18 cellular contexts compared by ENCODE assay signal in the genomic region with DNA sequence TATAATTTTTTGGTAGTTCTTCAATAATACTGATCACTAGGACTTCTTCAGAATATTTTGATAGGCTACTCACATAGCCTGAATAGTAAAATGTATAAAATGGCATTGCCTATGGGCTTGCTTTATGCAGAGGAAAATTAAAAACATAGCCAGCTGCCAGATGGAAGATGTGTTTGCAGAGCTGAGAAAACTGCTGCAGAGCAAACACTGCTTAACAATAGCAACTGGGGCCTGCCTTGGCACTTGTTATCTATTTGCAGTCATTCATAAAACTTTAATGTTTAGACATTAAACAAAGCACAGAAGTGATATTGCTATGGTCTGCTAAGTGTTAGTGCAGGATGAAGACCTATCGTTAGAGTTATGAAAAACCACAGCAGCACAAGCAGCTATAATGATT.
DNase-seq lines count a peak whose midpoint lies in the region; ATAC-seq and FAIRE-seq lines count a peak whose summit lies in the region.
"Had no signal": no experiment of that assay in that cellular context is flagged by ENCODE, and none has a peak within 500 bp of the region (broad histone marks: within the 10 kb centered on the region; RNA-seq: fewer than 3 reads in every experiment).

No MANE protein-coding gene starts in this region.

- peaks cover 0 to 15% (median 5%) of the 10 kb centered on the region in 5 donors for H3K27me3 Mint-ChIP-seq in naive thymus-derived CD8-positive, alpha-beta T cell
- H3K27me3 Mint-ChIP-seq: activated naive CD8-positive, alpha-beta T cell treated with anti-CD3 and anti-CD28 coated beads for 36 hours; type B pancreatic cell had no signal

- DNase-seq in NCI-H1105 (lab: John Stamatoyannopoulos, UW) (peak; percentile 66), NCI-H2029 (lab: John Stamatoyannopoulos, UW) (peak; percentile 81), NCI-H526 (lab: John Stamatoyannopoulos, UW) (peak; percentile 26 to 57), small intestine (peak; percentile 20), posterior cingulate gyrus (no peak), HuH-7.5 (ENCODE audit: low spot score) (no peak)
- no peak for DNase-seq in naive thymus-derived CD8-positive, alpha-beta T cell
- DNase-seq: activated CD4-positive, alpha-beta T cell treated with anti-CD3 and anti-CD28 coated beads for 4 hours; activated naive CD8-positive, alpha-beta T cell treated with anti-CD3 and anti-CD28 coated beads for 36 hours; effector CD8-positive, alpha-beta T cell; hippocampal formation; IMR-90; OCI-M1; SJCRH30; stimulated activated CD4-positive, alpha-beta T cell treated with anti-CD3 and anti-CD28 coated beads, Interleukin-4, amount 100 ng/mL, for 4 hours had no signal

- H3K9me3 Mint-ChIP-seq in naive thymus-derived CD8-positive, alpha-beta T cell, result peaks cover 0 to 2% (median 0%) of the 10 kb centered on the region in 9 donors
- H3K9me3 Mint-ChIP-seq: activated naive CD8-positive, alpha-beta T cell treated with anti-CD3 and anti-CD28 coated beads for 36 hours; type B pancreatic cell had no signal

- H3K27ac ChIP-seq in small intestine (ENCODE audit: low read depth in 1 of 2, low read length in 1 of 2), result no peak overlapping the region
- H3K27ac ChIP-seq: SJCRH30 had no signal

- H3K27ac Mint-ChIP-seq in naive thymus-derived CD8-positive, alpha-beta T cell, result no peak overlapping the region
- H3K27ac Mint-ChIP-seq: activated naive CD8-positive, alpha-beta T cell treated with anti-CD3 and anti-CD28 coated beads for 36 hours; type B pancreatic cell had no signal

- no peaks in the 10 kb centered on the region for H3K36me3 ChIP-seq in small intestine (ENCODE audit: control insufficient read depth in 2 of 2, insufficient read depth in 2 of 2, low read length in 2 of 2)
- H3K36me3 ChIP-seq: SJCRH30 had no signal

- no peaks in the 10 kb centered on the region for H3K36me3 Mint-ChIP-seq in naive thymus-derived CD8-positive, alpha-beta T cell
- H3K36me3 Mint-ChIP-seq: activated naive CD8-positive, alpha-beta T cell treated with anti-CD3 and anti-CD28 coated beads for 36 hours; type B pancreatic cell had no signal

- no peak overlapping the region for H3K4me3 ChIP-seq in small intestine (ENCODE audit: low read depth in 1 of 2, low read length in 2 of 2)
- H3K4me3 ChIP-seq: SJCRH30 had no signal

- WGBS in small intestine, 3 donors, result 30 to 40% (median 35%) methylated on average over 1 of the region's 1 CpG

- H3K4me1 ChIP-seq in small intestine (ENCODE audit: control insufficient read depth in 2 of 2, insufficient read depth in 1 of 2, low read depth in 1 of 2, low read length in 1 of 2), result no peaks in the 10 kb centered on the region
- H3K4me1 ChIP-seq: SJCRH30 had no signal

- FAIRE-seq in small intestine (lab: Jason Lieb, UNC), result no peak
- FAIRE-seq: frontal cortex had no signal

- no peaks in the 10 kb centered on the region for H3K9me3 ChIP-seq in small intestine (ENCODE audit: control insufficient read depth, low read depth)
- H3K9me3 ChIP-seq: SJCRH30 had no signal

- ATAC-seq in naive thymus-derived CD8-positive, alpha-beta T cell, result no peak
- ATAC-seq: esophagus mucosa had no signal

- no peaks in the 10 kb centered on the region for H3K27me3 ChIP-seq in small intestine (ENCODE audit: control insufficient read depth in 2 of 2, insufficient read depth in 2 of 2, low read length in 2 of 2)
- H3K27me3 ChIP-seq: SJCRH30 had no signal

- intact Hi-C loops in posterior cingulate gyrus (cut with DNase I), result no loop called here

- H3K4me3 Mint-ChIP-seq in naive thymus-derived CD8-positive, alpha-beta T cell, result no peak overlapping the region
- H3K4me3 Mint-ChIP-seq: activated naive CD8-positive, alpha-beta T cell treated with anti-CD3 and anti-CD28 coated beads for 36 hours; type B pancreatic cell had no signal

- POLR2A ChIA-PET in naive thymus-derived CD8-positive, alpha-beta T cell (lab: Charles Lee), result no interaction called here

- no peaks in the 10 kb centered on the region for H3K4me1 Mint-ChIP-seq in naive thymus-derived CD8-positive, alpha-beta T cell
- H3K4me1 Mint-ChIP-seq: activated naive CD8-positive, alpha-beta T cell treated with anti-CD3 and anti-CD28 coated beads for 36 hours had no signal

Comparison
In these comparisons a context has a peak if more than half of its experiments do, and no peak if none do; other contexts are left out.
1. DNase-seq: peak in NCI-H1105 (single experiment), NCI-H2029 (single experiment), NCI-H526 (2 of 2) and small intestine (single experiment); none in naive thymus-derived CD8-positive, alpha-beta T cell (0 of 10), posterior cingulate gyrus (0 of 10) and HuH-7.5 (single experiment).